1 cellular context compared by ENCODE assay signal in genomic region chr14:61338457-61338856, GRCh38.
A peak's percentile ranks its signal among the peaks of the same experiment; 100 is the strongest.
TF ChIP-seq lines count a peak whose summit lies in the region.

No MANE protein-coding gene starts in this region.

TF ChIP-seq in GM12878, 131 proteins besides CTCF, POLR2A, EP300 and RAD21:
- TF ChIP-seq ESRRA (IDR thresholded peaks at IDR 0.05; ENCODE audit: low read length): peak; percentile 93
- TF ChIP-seq BMI1 (IDR thresholded peaks at IDR 0.05; ENCODE audit: borderline replicate concordance): no peak
